8 cellular contexts compared by ENCODE assay signal in genomic region chr2:27890146-27891062, GRCh38. TPM values are rescaled to one million over a fixed set of nuclear protein-coding genes. Genes with fewer than 3 reads are reported as not detected.
DNase-seq lines count a peak whose midpoint lies in the region; ATAC-seq, FAIRE-seq and TF ChIP-seq lines count a peak whose summit lies in the region.

TSS of gene BABAM2 (plus strand) at chr2:27890729. CDS start at chr2:27894557, 3,828 bp downstream.
TSS of gene RBKS (minus strand) at chr2:27890387. CDS start at chr2:27890345, 42 bp downstream.

- H3K27me3 Mint-ChIP-seq in activated naive CD8-positive, alpha-beta T cell treated with anti-CD3 and anti-CD28 coated beads for 36 hours: peaks cover 5% of the 10 kb centered on the region

- H3K4me1 ChIP-seq in pancreas: peaks cover 0 to 13% (median 11%) of the 10 kb centered on the region in 3 donors
- peaks cover 0 to 47% (median 19%) of the 10 kb centered on the region in 4 donors for H3K4me1 ChIP-seq in tibial artery

- peaks cover 38% of the 10 kb centered on the region for H3K36me3 Mint-ChIP-seq in activated naive CD8-positive, alpha-beta T cell treated with anti-CD3 and anti-CD28 coated beads for 36 hours

- peak within 1 kb of the TSS; percentile 97 for H3K4me3 Mint-ChIP-seq in activated naive CD8-positive, alpha-beta T cell treated with anti-CD3 and anti-CD28 coated beads for 36 hours

- H3K27me3 ChIP-seq in pancreas (no peaks in the 10 kb centered on the region), tibial artery (no peaks in the 10 kb centered on the region)

- H3K9me3 ChIP-seq in pancreas (no peaks in the 10 kb centered on the region), tibial artery (no peaks in the 10 kb centered on the region)

- ATAC-seq in HG02642 (IDR thresholded peaks at IDR 0.05; ENCODE audit: poor library complexity, unreplicated experiment) (peak; percentile 81), Right ventricle myocardium inferior (peak; percentile 97), pancreas (peak; percentile 95 to 98 (median 98))

- intact Hi-C loops in Right ventricle myocardium inferior (cut with DNase I) (loop anchor here (1.0 to 10.0 kb wide), 4 partner anchors 62 to 503 kb away; partner anchors contain the start of gene MRPL33), pancreas (cut with DNase I) (no loop called here), tibial artery (cut with DNase I; ENCODE audit: low total_unique reads) (loop anchor here (2.0 to 10.0 kb wide), 2 partner anchors 116 to 500 kb away; partner anchors contain the start of gene MRPL33)

- peak within 1 kb of the TSS; percentile 99 for H3K27ac Mint-ChIP-seq in activated naive CD8-positive, alpha-beta T cell treated with anti-CD3 and anti-CD28 coated beads for 36 hours

- DNase-seq in GM10266 (ENCODE audit: extremely low spot score): peak; percentile 93
- peak; percentile 81 for DNase-seq in NCI-H1092 treated with DMSO at 0.1 percent for 48 hours (lab: John Stamatoyannopoulos, UW)
- DNase-seq in SKM-1 (lab: John Stamatoyannopoulos, UW; ENCODE audit: unreplicated experiment): peak; percentile 68
- DNase-seq in activated naive CD8-positive, alpha-beta T cell treated with anti-CD3 and anti-CD28 coated beads for 36 hours: peak; percentile 93
- peak; percentile 92 for DNase-seq in Right ventricle myocardium inferior (ENCODE audit: missing footprints)
- peak; percentile 80 to 95 (median 89) for DNase-seq in pancreas
- DNase-seq in tibial artery: peak; percentile 85 to 94

- H3K4me1 Mint-ChIP-seq in activated naive CD8-positive, alpha-beta T cell treated with anti-CD3 and anti-CD28 coated beads for 36 hours: peaks cover 52% of the 10 kb centered on the region

- H3K4me3 ChIP-seq in pancreas (peak within 1 kb of the TSS; percentile 47 to 70 (median 62)), tibial artery (peak within 1 kb of the TSS; percentile 61 to 82)

- H3K27ac ChIP-seq in pancreas: peak within 1 kb of the TSS; percentile 82 to 95 (median 93)
- peak within 1 kb of the TSS; percentile 90 to 95 for H3K27ac ChIP-seq in tibial artery

- TF ChIP-seq CTCF in GM10266 (IDR thresholded peaks at IDR 0.05; ENCODE audit: control insufficient read depth, insufficient read depth, low read depth, missing control alignments) (no peak), pancreas (IDR thresholded peaks at IDR 0.05) (no peak), tibial artery (IDR thresholded peaks at IDR 0.05) (no peak)

- H3K9me3 Mint-ChIP-seq in activated naive CD8-positive, alpha-beta T cell treated with anti-CD3 and anti-CD28 coated beads for 36 hours: peaks cover 2% of the 10 kb centered on the region

- WGBS in pancreas, 2 donors: 0% methylated on average over 62 to 84 of the region's 84 CpGs

- H3K36me3 ChIP-seq in pancreas: peaks cover 0 to 7% (median 0%) of the 10 kb centered on the region in 3 donors
- H3K36me3 ChIP-seq in tibial artery: peaks cover 0 to 11% (median 0%) of the 10 kb centered on the region in 3 donors

- no peak for FAIRE-seq in pancreas (lab: Jason Lieb, UNC)

RNA-seq across cellular contexts. Expression of gene BABAM2, which starts in this region (rescaled TPM):
- total RNA-seq in activated naive CD8-positive, alpha-beta T cell treated with anti-CD3 and anti-CD28 coated beads for 36 hours: 10 to 100 TPM; 45.2 to 53.2 TPM
- total RNA-seq in Right ventricle myocardium inferior: 53.0 TPM
- total RNA-seq in pancreas: 10 to 100 TPM; 12.7 to 21.3 (median 16.3) TPM
- polyA plus RNA-seq in pancreas: 10 to 100 TPM in 1 of 2 donors, 1 to 10 TPM in 1; 9.4 to 15.5 TPM

RNA-seq across cellular contexts. Expression of gene RBKS, which starts in this region (rescaled TPM):
- total RNA-seq in activated naive CD8-positive, alpha-beta T cell treated with anti-CD3 and anti-CD28 coated beads for 36 hours: 1 to 10 TPM; 5.1 to 5.4 TPM
- 4.0 TPM for total RNA-seq in Right ventricle myocardium inferior
- 1 to 10 TPM; 1.8 to 3.4 (median 2.4) TPM for total RNA-seq in pancreas
- polyA plus RNA-seq in pancreas: 1 to 10 TPM; 1.5 to 3.9 TPM

Comparison
In these comparisons a context has a peak if more than half of its experiments do, and no peak if none do; other contexts are left out.
1. Peak in every context shown above with its lines: DNase-seq, ATAC-seq, H3K4me3 ChIP-seq and H3K27ac ChIP-seq.
2. intact Hi-C loops: an anchor here in Right ventricle myocardium inferior (1.0 to 10.0 kb wide) and tibial artery (2.0 to 10.0 kb wide); none called in pancreas.